Comparison of ENCODE assay signal across 10 cellular contexts in genomic region chr10:104260775-104261115, GRCh38. TPM values are rescaled to one million over a fixed set of nuclear protein-coding genes. Genes with fewer than 3 reads are reported as not detected.
DNase-seq lines count a peak whose midpoint lies in the region; ATAC-seq and TF ChIP-seq lines count a peak whose summit lies in the region.
"Had no signal": no experiment of that assay in that cellular context is flagged by ENCODE, and none has a peak within 500 bp of the region (broad histone marks: within the 10 kb centered on the region; RNA-seq: fewer than 3 reads in every experiment).

No MANE protein-coding gene starts in this region.

- POLR2A ChIA-PET in HEK293T (lab: Yijun Ruan, JAX): no interaction called here

- no peaks in the 10 kb centered on the region for H3K27me3 Mint-ChIP-seq in activated naive CD4-positive, alpha-beta T cell treated with anti-CD3 and anti-CD28 coated beads, Interleukin-2, amount 10 ng/mL, durations not matched to agents 7 days and 5 days
- H3K27me3 Mint-ChIP-seq in activated naive CD8-positive, alpha-beta T cell treated with anti-CD3 and anti-CD28 coated beads for 36 hours: no peaks in the 10 kb centered on the region

- H3K9me3 ChIP-seq in hepatocyte (ENCODE audit: low read depth) (no peaks in the 10 kb centered on the region), transverse colon (no peaks in the 10 kb centered on the region)

- peaks cover 68% of the 10 kb centered on the region for H3K79me2 ChIP-seq in hepatocyte

- H3K27ac ChIP-seq in hepatocyte (peak overlapping the region; percentile 54), transverse colon (peak overlapping the region; percentile 14 to 67 (median 41))

- H3K4me3 Mint-ChIP-seq in activated naive CD4-positive, alpha-beta T cell treated with anti-CD3 and anti-CD28 coated beads, Interleukin-2, amount 10 ng/mL, durations not matched to agents 7 days and 5 days: no peak overlapping the region
- H3K4me3 Mint-ChIP-seq in activated naive CD8-positive, alpha-beta T cell treated with anti-CD3 and anti-CD28 coated beads for 36 hours: peak overlapping the region; percentile 69

- no peak overlapping the region for H2AFZ ChIP-seq in hepatocyte

- TF ChIP-seq CTCF in hepatocyte (IDR thresholded peaks at IDR 0.05; ENCODE audit: poor library complexity): no peak
- no peak for TF ChIP-seq CTCF in transverse colon (IDR thresholded peaks at IDR 0.05)

- H3K9me2 ChIP-seq in hepatocyte (replicated peaks; ENCODE audit: insufficient read depth): no peaks in the 10 kb centered on the region

- CTCF ChIA-PET in activated naive CD4-positive, alpha-beta T cell treated with anti-CD3 and anti-CD28 coated beads, Interleukin-2, amount 10 ng/mL, durations not matched to agents 7 days and 5 days (lab: Charles Lee): interaction anchor here (1.0 to 3.4 kb wide), 2 partner anchors 14 to 30 kb away, joined by 3 to 19 read pairs; no protein-coding TSS in a partner anchor
- CTCF ChIA-PET in HEK293T (lab: Yijun Ruan, JAX): interaction anchor here (1.5 kb wide), 1 partner anchor 14 kb away, joined by 4 read pairs; no protein-coding TSS in a partner anchor

- DNase-seq in activated naive CD4-positive, alpha-beta T cell treated with anti-CD3 and anti-CD28 coated beads, Interleukin-2, amount 10 ng/mL, durations not matched to agents 7 days and 5 days: no peak
- DNase-seq in activated naive CD4-positive, alpha-beta T cell treated with anti-CD3 and anti-CD28 coated beads, Interleukin-2, amount 50 U/mL, for 16 hours: no peak
- DNase-seq in activated naive CD8-positive, alpha-beta T cell treated with anti-CD3 and anti-CD28 coated beads for 36 hours: no peak
- no peak for DNase-seq in hepatocyte (ENCODE audit: low spot score)
- DNase-seq in transverse colon: no peak
- DNase-seq in HEK293T (ENCODE audit: extremely low spot score): no peak
- no peak for DNase-seq in SKM-1 treated with dmso at 0.1 percent for 144 hours (lab: John Stamatoyannopoulos, UW; ENCODE audit: unreplicated experiment)
- DNase-seq: activated CD4-positive, alpha-beta T cell treated with anti-CD3 and anti-CD28 coated beads, Interleukin-2, amount 50 U/mL, for 48 hours; NCI-H1417 treated with DMSO at 0.1 percent for 48 hours had no signal

- H4K20me1 ChIP-seq in hepatocyte (ENCODE audit: insufficient read depth, poor library complexity, severe bottlenecking): no peaks in the 10 kb centered on the region

- peak overlapping the region; percentile 50 for H3K27ac Mint-ChIP-seq in activated naive CD4-positive, alpha-beta T cell treated with anti-CD3 and anti-CD28 coated beads, Interleukin-2, amount 10 ng/mL, durations not matched to agents 7 days and 5 days
- H3K27ac Mint-ChIP-seq in activated naive CD8-positive, alpha-beta T cell treated with anti-CD3 and anti-CD28 coated beads for 36 hours: peak overlapping the region; percentile 92

- peaks cover 79% of the 10 kb centered on the region for H3K4me1 Mint-ChIP-seq in activated naive CD4-positive, alpha-beta T cell treated with anti-CD3 and anti-CD28 coated beads, Interleukin-2, amount 10 ng/mL, durations not matched to agents 7 days and 5 days
- peaks cover 76% of the 10 kb centered on the region for H3K4me1 Mint-ChIP-seq in activated naive CD8-positive, alpha-beta T cell treated with anti-CD3 and anti-CD28 coated beads for 36 hours

- TF ChIP-seq EP300 in transverse colon (IDR thresholded peaks at IDR 0.05; ENCODE audit: low read depth): no peak

- 59% methylated on average over 3 of the region's 3 CpGs for WGBS in hepatocyte (ENCODE audit: low lambda C conversion rate, missing lambda C conversion rate)
- WGBS in transverse colon (ENCODE audit: low coverage in 1 of 2), 2 donors: 48 to 49% methylated on average over 3 of the region's 3 CpGs

- no peak for TF ChIP-seq POLR2A in transverse colon (IDR thresholded peaks at IDR 0.05)

- no peak overlapping the region for H3K4me3 ChIP-seq in hepatocyte
- H3K4me3 ChIP-seq in transverse colon: no peak overlapping the region

- H3K36me3 Mint-ChIP-seq in activated naive CD4-positive, alpha-beta T cell treated with anti-CD3 and anti-CD28 coated beads, Interleukin-2, amount 10 ng/mL, durations not matched to agents 7 days and 5 days: peaks cover 66% of the 10 kb centered on the region
- H3K36me3 Mint-ChIP-seq in activated naive CD8-positive, alpha-beta T cell treated with anti-CD3 and anti-CD28 coated beads for 36 hours: peaks cover 66% of the 10 kb centered on the region

- intact Hi-C loops in transverse colon (cut with DNase I; ENCODE audit: low total_unique reads): no loop called here

- no peaks in the 10 kb centered on the region for H3K9me3 Mint-ChIP-seq in activated naive CD4-positive, alpha-beta T cell treated with anti-CD3 and anti-CD28 coated beads, Interleukin-2, amount 10 ng/mL, durations not matched to agents 7 days and 5 days
- H3K9me3 Mint-ChIP-seq in activated naive CD8-positive, alpha-beta T cell treated with anti-CD3 and anti-CD28 coated beads for 36 hours: no peaks in the 10 kb centered on the region

- H3K4me2 ChIP-seq in hepatocyte: peak overlapping the region; percentile 51

- in situ Hi-C loops in transverse colon (cut with MboI; ENCODE audit: low pct_ligation_motif_present in 1 of 4, low pct_unique_long_range_greater_than_20kb in 1 of 4, low sequenced_read_pairs in 3 of 4): no loop called here

- H3K27me3 ChIP-seq in hepatocyte (no peaks in the 10 kb centered on the region), transverse colon (no peaks in the 10 kb centered on the region)

- peaks cover 33% of the 10 kb centered on the region for H3K4me1 ChIP-seq in hepatocyte (ENCODE audit: insufficient read depth)
- peaks cover 6 to 59% (median 18%) of the 10 kb centered on the region in 4 donors for H3K4me1 ChIP-seq in transverse colon

- H3K36me3 ChIP-seq in hepatocyte (replicated peaks; ENCODE audit: insufficient read depth, low read depth) (peaks cover 3% of the 10 kb centered on the region), transverse colon (peaks cover 0 to 50% (median 23%) of the 10 kb centered on the region in 4 donors)

- ATAC-seq in GM21576 (IDR thresholded peaks at IDR 0.05; ENCODE audit: unreplicated experiment): no peak

TF ChIP-seq in HEK293T, 16 proteins besides CTCF, POLR2A, EP300 and RAD21:
- TF ChIP-seq FOXA1 (IDR thresholded peaks at IDR 0.05): no peak
- TF ChIP-seq, protein P1, sequence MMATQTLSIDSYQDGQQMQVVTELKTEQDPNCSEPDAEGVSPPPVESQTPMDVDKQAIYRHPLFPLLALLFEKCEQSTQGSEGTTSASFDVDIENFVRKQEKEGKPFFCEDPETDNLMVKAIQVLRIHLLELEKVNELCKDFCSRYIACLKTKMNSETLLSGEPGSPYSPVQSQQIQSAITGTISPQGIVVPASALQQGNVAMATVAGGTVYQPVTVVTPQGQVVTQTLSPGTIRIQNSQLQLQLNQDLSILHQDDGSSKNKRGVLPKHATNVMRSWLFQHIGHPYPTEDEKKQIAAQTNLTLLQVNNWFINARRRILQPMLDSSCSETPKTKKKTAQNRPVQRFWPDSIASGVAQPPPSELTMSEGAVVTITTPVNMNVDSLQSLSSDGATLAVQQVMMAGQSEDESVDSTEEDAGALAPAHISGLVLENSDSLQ (IDR thresholded peaks at IDR 0.05): no peak
- TF ChIP-seq TARDBP (IDR thresholded peaks at IDR 0.05): no peak
- TF ChIP-seq BHLHE40 (IDR thresholded peaks at IDR 0.05; ENCODE audit: borderline replicate concordance): no peak
- TF ChIP-seq L3MBTL2 (conservative IDR thresholded peaks at IDR 0.05): no peak
- TF ChIP-seq FOXK2 (IDR thresholded peaks at IDR 0.05): no peak
- TF ChIP-seq CTBP1 (IDR thresholded peaks at IDR 0.05; ENCODE audit: borderline replicate concordance): no peak
- TF ChIP-seq NFRKB (IDR thresholded peaks at IDR 0.05): no peak
- TF ChIP-seq SP1 (IDR thresholded peaks at IDR 0.05): no peak
- no peak for TF ChIP-seq ZNF384 (IDR thresholded peaks at IDR 0.05)
- no peak for TF ChIP-seq SUZ12 (IDR thresholded peaks at IDR 0.05)
- TF ChIP-seq LEF1 (IDR thresholded peaks at IDR 0.05; ENCODE audit: borderline replicate concordance): no peak
- TF ChIP-seq HDGF (IDR thresholded peaks at IDR 0.05; ENCODE audit: borderline replicate concordance): no peak
- TF ChIP-seq ARNT (IDR thresholded peaks at IDR 0.05): no peak
- TF ChIP-seq ELF4 (IDR thresholded peaks at IDR 0.05): no peak
- no peak for TF ChIP-seq FOXM1 (IDR thresholded peaks at IDR 0.05; ENCODE audit: borderline replicate concordance)

RNA-seq across cellular contexts. Expression of gene GSTO1, which starts 6.1 kb away (rescaled TPM):
- 100 to 1,000 TPM; 148 to 153 TPM for total RNA-seq in activated naive CD8-positive, alpha-beta T cell treated with anti-CD3 and anti-CD28 coated beads for 36 hours
- total RNA-seq in hepatocyte: 216 and 220 TPM in 2 replicates
- 292 and 328 TPM in 2 replicates for polyA plus RNA-seq in hepatocyte
- total RNA-seq in transverse colon: 10 to 100 TPM; 21.3 to 66.2 (median 45.9) TPM

RNA-seq across cellular contexts. Expression of gene GSTO2, which starts 8.2 kb away (rescaled TPM):
- total RNA-seq in activated naive CD8-positive, alpha-beta T cell treated with anti-CD3 and anti-CD28 coated beads for 36 hours: 1 to 10 TPM; 1.5 to 2.5 TPM
- total RNA-seq in hepatocyte (2.5 and 2.7 TPM in 2 replicates), transverse colon (10 to 100 TPM in 2 of 4 donors, 1 to 10 TPM in 2; 1.9 to 17.1 (median 10.6) TPM)
- polyA plus RNA-seq in hepatocyte: 0.37 and 1.4 TPM in 2 replicates

RNA-seq across cellular contexts. Expression of gene CFAP43, which starts 28.6 kb away (rescaled TPM):
- total RNA-seq in activated naive CD8-positive, alpha-beta T cell treated with anti-CD3 and anti-CD28 coated beads for 36 hours: not detected
- total RNA-seq in hepatocyte: 0.83 and 1.6 TPM in 2 replicates
- polyA plus RNA-seq in hepatocyte: 0.57 and 0.66 TPM in 2 replicates
- total RNA-seq in transverse colon: under 1 TPM in 3 of 4 donors, not detected in 1; 0.16 to 1.00 (median 0.68) TPM
